25 cellular contexts compared by ENCODE assay signal in the genomic region with DNA sequence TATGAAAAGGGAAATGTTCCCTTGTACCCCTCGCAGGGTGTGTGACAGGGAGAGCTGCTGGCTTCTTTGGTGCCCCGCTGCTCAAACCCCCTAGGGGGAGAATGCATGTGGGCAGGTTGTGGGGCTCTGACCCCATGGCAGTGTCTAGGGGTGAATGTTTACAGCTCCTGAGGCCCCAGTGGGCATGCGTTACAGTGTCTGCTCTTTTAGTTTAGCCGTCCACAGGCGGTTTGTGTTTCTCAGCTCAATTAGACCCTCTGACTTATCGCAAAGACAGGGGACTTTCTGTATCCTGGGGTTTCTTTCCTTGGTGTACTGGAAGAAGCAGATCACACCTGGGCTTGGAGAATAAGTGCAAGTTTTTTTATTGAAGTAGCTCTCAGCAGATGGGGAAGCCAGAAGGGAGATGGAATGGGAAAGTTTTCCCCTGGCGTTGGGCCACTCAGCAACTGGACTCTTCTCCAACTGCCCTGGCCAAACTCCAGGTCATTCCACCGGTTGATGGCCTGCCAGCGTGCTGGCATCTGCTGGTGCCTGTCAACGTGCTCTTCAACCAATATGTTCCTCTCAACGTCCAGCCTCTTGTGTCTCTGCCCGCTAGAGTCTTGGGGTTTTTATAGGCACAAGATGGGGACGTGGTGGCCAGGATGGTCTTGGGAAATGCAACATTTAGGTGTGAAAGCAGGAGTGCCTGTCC.
A peak's percentile ranks its signal among the peaks of the same experiment; 100 is the strongest.
DNase-seq lines count a peak whose midpoint lies in the region; ATAC-seq, FAIRE-seq and TF ChIP-seq lines count a peak whose summit lies in the region.
"Had no signal": no experiment of that assay in that cellular context is flagged by ENCODE, and none has a peak within 500 bp of the region (broad histone marks: within the 10 kb centered on the region; RNA-seq: fewer than 3 reads in every experiment).

No MANE protein-coding gene starts in this region.

- H3K79me1 ChIP-seq in H1 (ENCODE audit: low read depth, low read length), result no peaks in the 10 kb centered on the region

- H2AK5ac ChIP-seq in H1 (ENCODE audit: low read depth, low read length), result no peak overlapping the region

- H3K4me1 ChIP-seq in GM23338 (ENCODE audit: insufficient read depth) (no peaks in the 10 kb centered on the region), H1 (replicated peaks in 1 of 4; ENCODE audit: control insufficient read depth in 3 of 4, insufficient read depth in 4 of 4, low read length in 3 of 4) (no peaks in the 10 kb centered on the region; a peak in 1 of 7 replicates), neural progenitor cell (no peaks in the 10 kb centered on the region)
- H3K4me1 ChIP-seq: Peyer's patch had no signal

- H2BK12ac ChIP-seq in H1 (ENCODE audit: low read depth, low read length), result no peak overlapping the region

- H3K14ac ChIP-seq in H1 (ENCODE audit: insufficient read length), result no peak overlapping the region

- H3K4me2 ChIP-seq in GM23338 (no peak overlapping the region), H1 (ENCODE audit: insufficient read depth in 1 of 2, low read depth in 2 of 2, low read length in 2 of 2) (no peak overlapping the region), neural progenitor cell (no peak overlapping the region)

- no peak overlapping the region for H2BK120ac ChIP-seq in H1 (replicated peaks; ENCODE audit: low read depth, low read length)

- H2BK5ac ChIP-seq in H1 (ENCODE audit: low read depth, low read length), result no peak overlapping the region

- H4K91ac ChIP-seq in H1 (replicated peaks; ENCODE audit: insufficient read length, low read length), result no peak overlapping the region

- no peaks in the 10 kb centered on the region for H3K79me2 ChIP-seq in GM23338 (replicated peaks; ENCODE audit: insufficient read depth)
- no peaks in the 10 kb centered on the region for H3K79me2 ChIP-seq in H1 (ENCODE audit: control insufficient read depth in 1 of 2, insufficient read depth in 2 of 2, low read length in 2 of 2)
- H3K79me2 ChIP-seq in neural progenitor cell (ENCODE audit: low read depth), result no peaks in the 10 kb centered on the region

- no peak overlapping the region for H3K23ac ChIP-seq in H1 (ENCODE audit: insufficient read length)

- no peaks in the 10 kb centered on the region for H4K20me1 ChIP-seq in GM23338 (replicated peaks; ENCODE audit: insufficient read depth)
- H4K20me1 ChIP-seq in H1 (replicated peaks in 1 of 2; ENCODE audit: control insufficient read depth in 1 of 2, insufficient read depth in 2 of 2, low read length in 2 of 2), result no peaks in the 10 kb centered on the region
- no peaks in the 10 kb centered on the region for H4K20me1 ChIP-seq in neural progenitor cell (ENCODE audit: low read depth)

- H3K56ac ChIP-seq in H1 (replicated peaks; ENCODE audit: insufficient read length, low read depth, low read length), result no peak overlapping the region

- no peak for TF ChIP-seq RAD21 in H1 (IDR thresholded peaks at IDR 0.05 in 1 of 2, conservative IDR thresholded peaks at IDR 0.05 in 1 of 2; ENCODE audit: low read depth in 2 of 2, low read length in 2 of 2)

- H3K18ac ChIP-seq in H1 (ENCODE audit: extremely low read depth, low read length), result no peak overlapping the region

- H3K9me3 Mint-ChIP-seq in GM23338, result no peaks in the 10 kb centered on the region
- H3K9me3 Mint-ChIP-seq in neural progenitor cell, result no peaks in the 10 kb centered on the region
- H3K9me3 Mint-ChIP-seq in activated T-helper 17 cell treated with anti-CD3 and anti-CD28 coated beads, Interleukin-2, amount 50 U/mL, for 72 hours, result peaks cover 5% of the 10 kb centered on the region
- peaks cover 27% of the 10 kb centered on the region for H3K9me3 Mint-ChIP-seq in T-helper 2 cell treated with Interferon-gamma antibody and Interleukin-4, amounts not matched to agents 5 μg/mL and 100 μg/mL, for 36 hours

- H2BK15ac ChIP-seq in H1 (ENCODE audit: low read length), result no peak overlapping the region

- H3K27ac ChIP-seq in GM23338 (ENCODE audit: low read depth), result no peak overlapping the region
- H3K27ac ChIP-seq in H1 (ENCODE audit: low read depth, low read length), result no peak overlapping the region
- H3K27ac ChIP-seq in neural progenitor cell, result no peak overlapping the region
- H3K27ac ChIP-seq: Peyer's patch had no signal

- H2AFZ ChIP-seq in GM23338, result peak overlapping the region; percentile 58
- H2AFZ ChIP-seq in H1 (ENCODE audit: low read length), result 0 out of 2 replicates have a peak overlapping the region, but pooled peaks have one; percentile 29
- H2AFZ ChIP-seq in neural progenitor cell (replicated peaks), result peak overlapping the region; percentile 54

- 87% methylated on average over 13 of the region's 13 CpGs; no CpG with 5 or more reads in 1 of the 2 experiments for WGBS in H1 (ENCODE audit: extremely low coverage in 1 of 2, insufficient coverage in 1 of 2, insufficient read length in 1 of 2, insufficient replicate concordance in 2 of 2, low coverage in 1 of 2, low lambda C conversion rate in 2 of 2, missing lambda C conversion rate in 1 of 2), 2 experiments

- H3K4ac ChIP-seq in H1 (replicated peaks; ENCODE audit: insufficient read length, low read depth, low read length), result no peak overlapping the region

- H3K36me3 ChIP-seq in GM23338 (ENCODE audit: insufficient read depth), result no peaks in the 10 kb centered on the region
- H3K36me3 ChIP-seq in H1 (ENCODE audit: control insufficient read depth in 2 of 4, insufficient read depth in 4 of 4, low read length in 3 of 4), result no peaks in the 10 kb centered on the region
- H3K36me3 ChIP-seq in neural progenitor cell, result no peaks in the 10 kb centered on the region
- H3K36me3 ChIP-seq: Peyer's patch had no signal

- H3K27ac Mint-ChIP-seq in GM23338 (no peak overlapping the region), neural progenitor cell (no peak overlapping the region)
- no peak overlapping the region for H3K27ac Mint-ChIP-seq in activated T-helper 17 cell treated with anti-CD3 and anti-CD28 coated beads, Interleukin-2, amount 50 U/mL, for 72 hours
- H3K27ac Mint-ChIP-seq in T-helper 2 cell treated with Interferon-gamma antibody and Interleukin-4, amounts not matched to agents 5 μg/mL and 100 μg/mL, for 36 hours, result no peak overlapping the region
- H3K27ac Mint-ChIP-seq: CD8-positive, alpha-beta memory T cell had no signal

- CTCF ChIA-PET in H1 (lab: Charles Lee; ENCODE audit: partially characterized antibody), result interaction anchor here (1.3 to 1.5 kb wide), 2 partner anchors 16 to 245 kb away, joined by 3 read pairs; no protein-coding TSS in a partner anchor

- H3K36me3 Mint-ChIP-seq in GM23338 (ENCODE audit: low read depth) (no peaks in the 10 kb centered on the region), neural progenitor cell (no peaks in the 10 kb centered on the region)
- H3K36me3 Mint-ChIP-seq in activated T-helper 17 cell treated with anti-CD3 and anti-CD28 coated beads, Interleukin-2, amount 50 U/mL, for 72 hours (ENCODE audit: low read depth), result no peaks in the 10 kb centered on the region
- no peaks in the 10 kb centered on the region for H3K36me3 Mint-ChIP-seq in T-helper 2 cell treated with Interferon-gamma antibody and Interleukin-4, amounts not matched to agents 5 μg/mL and 100 μg/mL, for 36 hours (ENCODE audit: low read depth)
- H3K36me3 Mint-ChIP-seq: CD8-positive, alpha-beta memory T cell had no signal

- no peak overlapping the region for H2BK20ac ChIP-seq in H1 (ENCODE audit: low read length)

- H3K4me1 Mint-ChIP-seq in GM23338, result peaks cover 4% of the 10 kb centered on the region
- no peaks in the 10 kb centered on the region for H3K4me1 Mint-ChIP-seq in neural progenitor cell
- H3K4me1 Mint-ChIP-seq in activated T-helper 17 cell treated with anti-CD3 and anti-CD28 coated beads, Interleukin-2, amount 50 U/mL, for 72 hours, result no peaks in the 10 kb centered on the region
- no peaks in the 10 kb centered on the region for H3K4me1 Mint-ChIP-seq in T-helper 2 cell treated with Interferon-gamma antibody and Interleukin-4, amounts not matched to agents 5 μg/mL and 100 μg/mL, for 36 hours (ENCODE audit: low read depth)
- H3K4me1 Mint-ChIP-seq: CD8-positive, alpha-beta memory T cell had no signal

- no peaks in the 10 kb centered on the region for H3K27me3 ChIP-seq in GM23338 (ENCODE audit: insufficient read depth)
- H3K27me3 ChIP-seq in H1 (replicated peaks in 1 of 4; ENCODE audit: control insufficient read depth in 3 of 4, extremely low read depth in 1 of 4, insufficient read depth in 3 of 4, low read length in 3 of 4), result no peaks in the 10 kb centered on the region
- H3K27me3 ChIP-seq in neural progenitor cell, result no peaks in the 10 kb centered on the region
- H3K27me3 ChIP-seq: Peyer's patch had no signal

- POLR2A ChIA-PET in H1 (lab: Charles Lee; ENCODE audit: partially characterized antibody), result no interaction called here

- no peaks in the 10 kb centered on the region for H3K27me3 Mint-ChIP-seq in GM23338 (ENCODE audit: insufficient read depth, low read depth, poor library complexity)
- no peaks in the 10 kb centered on the region for H3K27me3 Mint-ChIP-seq in neural progenitor cell (ENCODE audit: insufficient read depth, low read depth)
- H3K27me3 Mint-ChIP-seq in activated T-helper 17 cell treated with anti-CD3 and anti-CD28 coated beads, Interleukin-2, amount 50 U/mL, for 72 hours, result no peaks in the 10 kb centered on the region
- no peaks in the 10 kb centered on the region for H3K27me3 Mint-ChIP-seq in T-helper 2 cell treated with Interferon-gamma antibody and Interleukin-4, amounts not matched to agents 5 μg/mL and 100 μg/mL, for 36 hours (ENCODE audit: low read depth)
- H3K27me3 Mint-ChIP-seq: CD8-positive, alpha-beta memory T cell had no signal

- DNase-seq in Right ventricle myocardium inferior (ENCODE audit: missing footprints) (peak; percentile 37), cardiac septum (ENCODE audit: low spot score) (no peak), GM23338 (ENCODE audit: low spot score) (no peak), H1 (ENCODE audit: low read depth in 1 of 2, low spot score in 2 of 2) (no peak), neural progenitor cell (ENCODE audit: low spot score) (no peak), NCI-H2029 treated with DMSO at 0.1 percent for 48 hours (lab: John Stamatoyannopoulos, UW) (no peak)
- DNase-seq in T-helper 2 cell treated with Interferon-gamma antibody and Interleukin-4, amounts not matched to agents 5 μg/mL and 100 μg/mL, for 36 hours (ENCODE audit: low spot score), result no peak
- DNase-seq: 8988T; AML-193; C1 segment of cervical spinal cord; Calu3; CD8-positive, alpha-beta memory T cell; DMS53; GF-D8; H7; KBM-7; NCI-H1092 treated with DMSO at 0.1 percent for 48 hours; NCI-H1436 treated with DMSO at 0.1 percent for 48 hours; NCI-H2029; NCI-H226; NCI-H524 treated with DMSO at 0.1 percent for 48 hours; NCI-H82; Peyer's patch had no signal

- no peak overlapping the region for H3K4me3 Mint-ChIP-seq in GM23338
- no peak overlapping the region for H3K4me3 Mint-ChIP-seq in neural progenitor cell
- no peak overlapping the region for H3K4me3 Mint-ChIP-seq in activated T-helper 17 cell treated with anti-CD3 and anti-CD28 coated beads, Interleukin-2, amount 50 U/mL, for 72 hours
- no peak overlapping the region for H3K4me3 Mint-ChIP-seq in T-helper 2 cell treated with Interferon-gamma antibody and Interleukin-4, amounts not matched to agents 5 μg/mL and 100 μg/mL, for 36 hours
- H3K4me3 Mint-ChIP-seq: CD8-positive, alpha-beta memory T cell had no signal

- H3K4me3 ChIP-seq in GM23338 (no peak overlapping the region), H1 (ENCODE audit: extremely low read depth in 1 of 4, insufficient read depth in 2 of 4, low read depth in 3 of 4, low read length in 4 of 4) (no peak overlapping the region), neural progenitor cell (no peak overlapping the region)
- H3K4me3 ChIP-seq: Peyer's patch had no signal

- TF ChIP-seq POLR2A in H1 (IDR thresholded peaks at IDR 0.05; ENCODE audit: control extremely low read depth in 1 of 2, low read depth in 2 of 2, low read length in 2 of 2), result no peak

- H3K9ac ChIP-seq in H1 (replicated peaks in 1 of 4; ENCODE audit: extremely low read depth in 1 of 4, low read depth in 3 of 4, low read length in 3 of 4), result no peak overlapping the region
- H3K9ac ChIP-seq in neural progenitor cell, result no peak overlapping the region

- intact Hi-C loops in Right ventricle myocardium inferior (cut with DNase I), result no loop called here
- intact Hi-C loops in cardiac septum (cut with DNase I), result no loop called here

- H4K8ac ChIP-seq in H1 (ENCODE audit: extremely low read depth, insufficient read depth, low read length), result peak overlapping the region; percentile 74

- H3F3A ChIP-seq in GM23338 (replicated peaks; ENCODE audit: low read depth), result no peaks in the 10 kb centered on the region
- no peaks in the 10 kb centered on the region for H3F3A ChIP-seq in neural progenitor cell (ENCODE audit: low read depth)

- TF ChIP-seq EP300 in H1 (IDR thresholded peaks at IDR 0.05; ENCODE audit: borderline replicate concordance in 1 of 2, low read depth in 2 of 2, low read length in 2 of 2), result no peak

- ATAC-seq in Right ventricle myocardium inferior, result no peak
- no peak for ATAC-seq in GM23338
- ATAC-seq in activated T-helper 17 cell treated with anti-CD3 and anti-CD28 coated beads, Interleukin-2, amount 50 U/mL, for 72 hours (replicated peaks), result no peak

- H3K9me2 ChIP-seq in GM23338 (ENCODE audit: insufficient read depth), result no peaks in the 10 kb centered on the region

- TF ChIP-seq CTCF in GM23338 (conservative IDR thresholded peaks at IDR 0.05; ENCODE audit: low read depth in 2 of 2) (no peak), H1 (IDR thresholded peaks at IDR 0.05; ENCODE audit: control extremely low read depth in 1 of 3, insufficient read depth in 1 of 3, low read depth in 1 of 3, low read length in 3 of 3) (no peak), neural progenitor cell (IDR thresholded peaks at IDR 0.05) (no peak)

- FAIRE-seq in H1 (lab: Jason Lieb, UNC), result no peak
- FAIRE-seq: GM19239 had no signal

- no peaks in the 10 kb centered on the region for H3K23me2 ChIP-seq in H1 (ENCODE audit: low read depth, low read length)

- H3K9me3 ChIP-seq in H1 (ENCODE audit: insufficient read depth in 2 of 2, low read depth in 1 of 2, low read length in 1 of 2) (no peaks in the 10 kb centered on the region), neural progenitor cell (ENCODE audit: low read depth) (no peaks in the 10 kb centered on the region)

- no peak overlapping the region for H4K5ac ChIP-seq in H1 (ENCODE audit: insufficient read length, low read depth, low read length)
